22 cellular contexts compared by ENCODE assay signal in genomic region chr10:17247210-17247609, GRCh38.
"Had no signal": no experiment of that assay in that cellular context is flagged by ENCODE, and none has a peak within 500 bp of the region (broad histone marks: within the 10 kb centered on the region; RNA-seq: fewer than 3 reads in every experiment).

No MANE protein-coding gene starts in this region.

- ATAC-seq: left lung; lower lobe of right lung; mucosa of descending colon; stimulated activated naive B cell treated with anti-CD40 and anti-IgM and Interleukin-4, amounts not matched to agents 10 μg/mL and 1 μg/mL and 100 μg/mL, for 72 hours had no signal

- H3K9me3 ChIP-seq: ascending aorta, esophagus squamous epithelium, lower lobe of right lung, mucosa of descending colon, ovary, sigmoid colon, tibial nerve had no signal

- H3K4me3 ChIP-seq: ascending aorta, esophagus squamous epithelium, left lung, lower lobe of right lung, mucosa of descending colon, ovary, sigmoid colon, tibial nerve had no signal

- DNase-seq: activated CD4-positive, alpha-beta T cell treated with anti-CD3 and anti-CD28 coated beads for 4 hours; activated CD4-positive, alpha-beta T cell treated with anti-CD3 and anti-CD28 coated beads, Interleukin-2, amount 50 U/mL, for 4 hours; activated CD8-positive, alpha-beta memory T cell treated with anti-CD3 and anti-CD28 coated beads for 24 hours; activated gamma-delta T cell; activated naive CD4-positive, alpha-beta T cell treated with anti-CD3 and anti-CD28 coated beads, Interleukin-2, amount 10 ng/mL, durations not matched to agents 7 days and 5 days; activated naive CD8-positive, alpha-beta T cell treated with anti-CD3 and anti-CD28 coated beads, Interleukin-2, amount 10 ng/mL, durations not matched to agents 7 days and 5 days; cortex of kidney; esophagus squamous epithelium; left lung; lower lobe of right lung; mucosa of descending colon; ovary; sigmoid colon; small intestine; stimulated activated CD4-positive, alpha-beta T cell treated with anti-CD3 and anti-CD28 coated beads, Interleukin-1b, Interleukin-23, amount 100 ng/mL, for 48 hours; stimulated activated CD4-positive, alpha-beta T cell treated with anti-CD3 and anti-CD28 coated beads, Interleukin-4, amount 100 ng/mL, for 4 hours; stimulated activated CD8-positive, alpha-beta memory T cell treated with anti-CD3 and anti-CD28 coated beads, Interleukin-4, amount 100 ng/mL, for 48 hours; stimulated activated naive B cell treated with anti-CD40 and anti-IgM and Interleukin-4, amounts not matched to agents 10 μg/mL and 1 μg/mL and 100 μg/mL, for 72 hours; T-helper 2 cell had no signal

- H3K27ac ChIP-seq: ascending aorta, esophagus squamous epithelium, left lung, lower lobe of right lung, ovary, sigmoid colon, tibial nerve had no signal

- H3K27me3 ChIP-seq: ascending aorta, esophagus squamous epithelium, left lung, ovary, sigmoid colon, tibial nerve had no signal

- FAIRE-seq: frontal cortex, small intestine had no signal

- H3K36me3 ChIP-seq: ascending aorta, esophagus squamous epithelium, left lung, lower lobe of right lung, ovary, sigmoid colon, tibial nerve had no signal

- H3K4me1 ChIP-seq: ascending aorta, esophagus squamous epithelium, left lung, lower lobe of right lung, sigmoid colon had no signal
